Comparison of ENCODE assay signal across 11 cellular contexts in the genomic region with DNA sequence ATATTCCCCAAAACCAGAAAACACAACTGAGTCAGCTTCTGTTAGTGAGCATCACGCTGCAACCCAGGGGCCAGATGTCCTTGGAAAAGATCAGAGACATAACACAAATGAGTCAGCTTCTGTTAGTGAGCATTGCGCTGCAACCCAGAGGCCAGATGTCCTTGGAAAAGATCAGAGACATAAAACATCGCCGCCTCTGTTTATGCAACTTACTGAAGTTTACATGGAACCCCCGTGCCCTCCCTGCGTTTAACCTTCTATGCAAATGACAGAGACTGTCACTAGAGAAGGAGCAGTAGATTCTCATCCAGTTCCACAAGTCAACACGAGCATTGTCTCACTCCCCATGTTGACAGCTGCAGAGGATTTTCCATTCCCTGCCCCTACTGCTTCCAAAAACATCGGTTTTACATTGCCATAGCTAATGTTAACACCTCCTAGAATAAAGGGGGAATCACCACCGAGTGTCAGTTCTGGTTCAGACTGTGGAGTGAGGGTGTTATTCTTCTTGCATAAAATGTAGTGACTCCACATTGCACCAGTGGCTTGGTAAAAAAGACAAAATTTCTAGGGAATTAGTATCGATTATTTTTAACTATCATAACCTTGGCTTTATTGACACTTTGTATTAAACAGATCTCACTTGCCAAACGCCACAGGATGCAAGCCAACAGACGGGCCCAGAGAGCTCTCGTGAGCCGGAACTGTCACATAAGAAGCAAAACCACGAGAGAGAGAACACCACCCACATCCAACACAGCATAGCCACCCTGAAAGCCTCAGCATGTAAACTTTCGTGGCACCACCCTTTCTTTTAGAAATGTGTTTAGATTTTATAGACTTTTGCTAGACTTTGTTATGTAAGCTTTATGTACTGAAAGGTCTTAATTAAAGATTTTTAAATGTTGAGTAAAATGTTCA.
DNase-seq lines count a peak whose midpoint lies in the region; ATAC-seq, FAIRE-seq and TF ChIP-seq lines count a peak whose summit lies in the region.
"Had no signal": no experiment of that assay in that cellular context is flagged by ENCODE, and none has a peak within 500 bp of the region (broad histone marks: within the 10 kb centered on the region; RNA-seq: fewer than 3 reads in every experiment).

No MANE protein-coding gene starts in this region.

- no peaks in the 10 kb centered on the region for H3F3A ChIP-seq in GM23338 (replicated peaks; ENCODE audit: low read depth)

- FAIRE-seq in HTR-8/SVneo (lab: Jason Lieb, UNC) = no peak
- FAIRE-seq: TTC549 had no signal

- H3K4me1 ChIP-seq in GM23338 (ENCODE audit: insufficient read depth) = no peaks in the 10 kb centered on the region
- H3K4me1 ChIP-seq: HAP-1 had no signal

- no peaks in the 10 kb centered on the region for H3K79me2 ChIP-seq in GM23338 (replicated peaks; ENCODE audit: insufficient read depth)

- H3K4me3 ChIP-seq in GM23338 = no peak overlapping the region
- H3K4me3 ChIP-seq: HAP-1 had no signal

- no peaks in the 10 kb centered on the region for H3K36me3 ChIP-seq in GM23338 (ENCODE audit: insufficient read depth)
- H3K36me3 ChIP-seq: HAP-1 had no signal

- no peak overlapping the region for H3K4me2 ChIP-seq in GM23338

- H4K20me1 ChIP-seq in GM23338 (replicated peaks; ENCODE audit: insufficient read depth) = no peaks in the 10 kb centered on the region

- H3K4me1 Mint-ChIP-seq in activated naive CD8-positive, alpha-beta T cell treated with anti-CD3 and anti-CD28 coated beads for 36 hours = peaks cover 34% of the 10 kb centered on the region
- H3K4me1 Mint-ChIP-seq in GM23338 = no peaks in the 10 kb centered on the region
- H3K4me1 Mint-ChIP-seq: stimulated activated memory B cell treated with anti-CD40 and anti-IgM and Interleukin-4, amounts not matched to agents 10 μg/mL and 1 μg/mL and 100 μg/mL, for 72 hours had no signal

- no peak overlapping the region for H3K27ac Mint-ChIP-seq in activated naive CD8-positive, alpha-beta T cell treated with anti-CD3 and anti-CD28 coated beads for 36 hours
- no peak overlapping the region for H3K27ac Mint-ChIP-seq in GM23338
- H3K27ac Mint-ChIP-seq: stimulated activated memory B cell treated with anti-CD40 and anti-IgM and Interleukin-4, amounts not matched to agents 10 μg/mL and 1 μg/mL and 100 μg/mL, for 72 hours had no signal

- H3K4me3 Mint-ChIP-seq in activated naive CD8-positive, alpha-beta T cell treated with anti-CD3 and anti-CD28 coated beads for 36 hours = peak overlapping the region; percentile 53
- H3K4me3 Mint-ChIP-seq in GM23338 = no peak overlapping the region
- H3K4me3 Mint-ChIP-seq: stimulated activated memory B cell treated with anti-CD40 and anti-IgM and Interleukin-4, amounts not matched to agents 10 μg/mL and 1 μg/mL and 100 μg/mL, for 72 hours had no signal

- H3K9me2 ChIP-seq in GM23338 (ENCODE audit: insufficient read depth) = no peaks in the 10 kb centered on the region

- H3K27ac ChIP-seq in GM23338 (ENCODE audit: low read depth) = no peak overlapping the region

- no peak overlapping the region for H2AFZ ChIP-seq in GM23338

- no peaks in the 10 kb centered on the region for H3K27me3 Mint-ChIP-seq in activated naive CD8-positive, alpha-beta T cell treated with anti-CD3 and anti-CD28 coated beads for 36 hours
- peaks cover 5% of the 10 kb centered on the region for H3K27me3 Mint-ChIP-seq in GM23338 (ENCODE audit: insufficient read depth, low read depth, poor library complexity)

- DNase-seq in T-helper 9 cell (peak; percentile 20), HTR-8/SVneo (ENCODE audit: insufficient read length, low spot score) (no peak), HCEC 1CT (no peak), HuH-7 (ENCODE audit: low spot score) (no peak), GM23338 (ENCODE audit: low spot score) (no peak)
- DNase-seq in activated naive CD8-positive, alpha-beta T cell treated with anti-CD3 and anti-CD28 coated beads for 36 hours = peak; percentile 26
- peak; percentile 51 for DNase-seq in stimulated activated CD4-positive, alpha-beta T cell treated with anti-CD3 and anti-CD28 coated beads, Interleukin-15, amount 100 ng/mL, for 24 hours

- no peak for TF ChIP-seq CTCF in GM23338 (conservative IDR thresholded peaks at IDR 0.05; ENCODE audit: low read depth in 2 of 2)

- peak; percentile 74 for ATAC-seq in GM18498 (IDR thresholded peaks at IDR 0.05; ENCODE audit: unreplicated experiment)
- ATAC-seq in GM23338 = no peak
- ATAC-seq: stimulated activated memory B cell treated with anti-CD40 and anti-IgM and Interleukin-4, amounts not matched to agents 10 μg/mL and 1 μg/mL and 100 μg/mL, for 72 hours had no signal

- H3K9me3 Mint-ChIP-seq in activated naive CD8-positive, alpha-beta T cell treated with anti-CD3 and anti-CD28 coated beads for 36 hours = peaks cover 1% of the 10 kb centered on the region
- H3K9me3 Mint-ChIP-seq in GM23338 = peaks cover 17% of the 10 kb centered on the region
- H3K9me3 Mint-ChIP-seq: stimulated activated memory B cell treated with anti-CD40 and anti-IgM and Interleukin-4, amounts not matched to agents 10 μg/mL and 1 μg/mL and 100 μg/mL, for 72 hours had no signal

- no peaks in the 10 kb centered on the region for H3K27me3 ChIP-seq in GM23338 (ENCODE audit: insufficient read depth)

- H3K36me3 Mint-ChIP-seq in activated naive CD8-positive, alpha-beta T cell treated with anti-CD3 and anti-CD28 coated beads for 36 hours = no peaks in the 10 kb centered on the region
- H3K36me3 Mint-ChIP-seq in GM23338 (ENCODE audit: low read depth) = peaks cover 7% of the 10 kb centered on the region; the same call in 1 of the 3 replicates
- H3K36me3 Mint-ChIP-seq: stimulated activated memory B cell treated with anti-CD40 and anti-IgM and Interleukin-4, amounts not matched to agents 10 μg/mL and 1 μg/mL and 100 μg/mL, for 72 hours had no signal

TF ChIP-seq in GM23338, 12 proteins besides CTCF, POLR2A, EP300 and RAD21:
- TF ChIP-seq, protein P1, sequence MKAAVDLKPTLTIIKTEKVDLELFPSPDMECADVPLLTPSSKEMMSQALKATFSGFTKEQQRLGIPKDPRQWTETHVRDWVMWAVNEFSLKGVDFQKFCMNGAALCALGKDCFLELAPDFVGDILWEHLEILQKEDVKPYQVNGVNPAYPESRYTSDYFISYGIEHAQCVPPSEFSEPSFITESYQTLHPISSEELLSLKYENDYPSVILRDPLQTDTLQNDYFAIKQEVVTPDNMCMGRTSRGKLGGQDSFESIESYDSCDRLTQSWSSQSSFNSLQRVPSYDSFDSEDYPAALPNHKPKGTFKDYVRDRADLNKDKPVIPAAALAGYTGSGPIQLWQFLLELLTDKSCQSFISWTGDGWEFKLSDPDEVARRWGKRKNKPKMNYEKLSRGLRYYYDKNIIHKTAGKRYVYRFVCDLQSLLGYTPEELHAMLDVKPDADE (IDR thresholded peaks at IDR 0.05) = no peak
- TF ChIP-seq, protein P2, sequence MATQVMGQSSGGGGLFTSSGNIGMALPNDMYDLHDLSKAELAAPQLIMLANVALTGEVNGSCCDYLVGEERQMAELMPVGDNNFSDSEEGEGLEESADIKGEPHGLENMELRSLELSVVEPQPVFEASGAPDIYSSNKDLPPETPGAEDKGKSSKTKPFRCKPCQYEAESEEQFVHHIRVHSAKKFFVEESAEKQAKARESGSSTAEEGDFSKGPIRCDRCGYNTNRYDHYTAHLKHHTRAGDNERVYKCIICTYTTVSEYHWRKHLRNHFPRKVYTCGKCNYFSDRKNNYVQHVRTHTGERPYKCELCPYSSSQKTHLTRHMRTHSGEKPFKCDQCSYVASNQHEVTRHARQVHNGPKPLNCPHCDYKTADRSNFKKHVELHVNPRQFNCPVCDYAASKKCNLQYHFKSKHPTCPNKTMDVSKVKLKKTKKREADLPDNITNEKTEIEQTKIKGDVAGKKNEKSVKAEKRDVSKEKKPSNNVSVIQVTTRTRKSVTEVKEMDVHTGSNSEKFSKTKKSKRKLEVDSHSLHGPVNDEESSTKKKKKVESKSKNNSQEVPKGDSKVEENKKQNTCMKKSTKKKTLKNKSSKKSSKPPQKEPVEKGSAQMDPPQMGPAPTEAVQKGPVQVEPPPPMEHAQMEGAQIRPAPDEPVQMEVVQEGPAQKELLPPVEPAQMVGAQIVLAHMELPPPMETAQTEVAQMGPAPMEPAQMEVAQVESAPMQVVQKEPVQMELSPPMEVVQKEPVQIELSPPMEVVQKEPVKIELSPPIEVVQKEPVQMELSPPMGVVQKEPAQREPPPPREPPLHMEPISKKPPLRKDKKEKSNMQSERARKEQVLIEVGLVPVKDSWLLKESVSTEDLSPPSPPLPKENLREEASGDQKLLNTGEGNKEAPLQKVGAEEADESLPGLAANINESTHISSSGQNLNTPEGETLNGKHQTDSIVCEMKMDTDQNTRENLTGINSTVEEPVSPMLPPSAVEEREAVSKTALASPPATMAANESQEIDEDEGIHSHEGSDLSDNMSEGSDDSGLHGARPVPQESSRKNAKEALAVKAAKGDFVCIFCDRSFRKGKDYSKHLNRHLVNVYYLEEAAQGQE (IDR thresholded peaks at IDR 0.05; ENCODE audit: unreplicated experiment) = no peak
- TF ChIP-seq ZNF331 (CRISPR knock-in tag; IDR thresholded peaks at IDR 0.05; ENCODE audit: low read depth) = no peak
- no peak for TF ChIP-seq EZH2phosphoT487 (IDR thresholded peaks at IDR 0.05; ENCODE audit: unreplicated experiment)
- no peak for TF ChIP-seq POLR2AphosphoS5 (IDR thresholded peaks at IDR 0.05; ENCODE audit: low read depth)

Comparison
In these comparisons a context has a peak if more than half of its experiments do, and no peak if none do; other contexts are left out.
1. DNase-seq: peak in T-helper 9 cell (single experiment), activated naive CD8-positive, alpha-beta T cell treated with anti-CD3 and anti-CD28 coated beads for 36 hours (single experiment) and stimulated activated CD4-positive, alpha-beta T cell treated with anti-CD3 and anti-CD28 coated beads, Interleukin-15, amount 100 ng/mL, for 24 hours (single experiment); none in HTR-8/SVneo (single experiment), HCEC 1CT (single experiment), HuH-7 (single experiment) and GM23338 (single experiment).